28 cellular contexts compared by ENCODE assay signal in genomic region chr2:16107246-16107645, GRCh38.
"Had no signal": no experiment of that assay in that cellular context is flagged by ENCODE, and none has a peak within 500 bp of the region (broad histone marks: within the 10 kb centered on the region; RNA-seq: fewer than 3 reads in every experiment).

No MANE protein-coding gene starts in this region.

- H3K4me3 ChIP-seq: left lung, lower lobe of right lung, mucosa of descending colon, ovary, right atrium auricular region, right lobe of liver, smooth muscle cell, tibial nerve, uterus had no signal

- H3K4me1 Mint-ChIP-seq: immature natural killer cell; naive thymus-derived CD4-positive, alpha-beta T cell; stimulated activated memory B cell treated with anti-CD40 and anti-IgM and Interleukin-4, amounts not matched to agents 10 μg/mL and 1 μg/mL and 100 μg/mL, for 72 hours; stimulated activated naive CD8-positive, alpha-beta T cell treated with anti-CD3 and anti-CD28 coated beads, Interleukin-15, amount 100 ng/mL, for 72 hours had no signal

- H3K4me2 ChIP-seq: smooth muscle cell had no signal

- DNase-seq: hypothalamus; immature natural killer cell; kidney; left colon; left lung; lower lobe of right lung; mammary epithelial cell; mesenchymal stem cell; mucosa of descending colon; naive thymus-derived CD4-positive, alpha-beta T cell; ovary; right lobe of liver; stimulated activated CD4-positive, alpha-beta T cell treated with anti-CD3 and anti-CD28 coated beads, Interleukin-1b, Interleukin-23, amount 100 ng/mL, for 48 hours; stimulated activated CD4-positive, alpha-beta T cell treated with anti-CD3 and anti-CD28 coated beads, Interleukin-2, amount 100 ng/mL, for 48 hours; stimulated activated CD4-positive, alpha-beta T cell treated with anti-CD3 and anti-CD28 coated beads, Interleukin-4, amount 100 ng/mL, for 4 hours; stimulated activated CD8-positive, alpha-beta memory T cell treated with anti-CD3 and anti-CD28 coated beads, Interleukin-4, amount 100 ng/mL, for 48 hours; stimulated activated naive CD4-positive, alpha-beta T cell treated with Interleukin-2 at 50 U/mL for 16 hours; stimulated activated naive CD8-positive, alpha-beta T cell treated with anti-CD3 and anti-CD28 coated beads, Interleukin-15, amount 100 ng/mL, for 72 hours; substantia nigra; uterus had no signal

- H3K9me3 ChIP-seq: left lung, lower lobe of right lung, mucosa of descending colon, ovary, right atrium auricular region, right lobe of liver, tibial nerve, uterus had no signal

- H3K4me1 ChIP-seq: left lung, lower lobe of right lung, right atrium auricular region, uterus had no signal

- H3K9me3 Mint-ChIP-seq: immature natural killer cell; mesothelial cell of epicardium; naive thymus-derived CD4-positive, alpha-beta T cell; natural killer cell treated with Interleukin-12 subunit alpha and Interleukin-12 subunit beta and Interleukin-15 and Interleukin-18, amount 100 ng/mL, for 72 hours; stimulated activated memory B cell treated with anti-CD40 and anti-IgM and Interleukin-4, amounts not matched to agents 10 μg/mL and 1 μg/mL and 100 μg/mL, for 72 hours; stimulated activated naive CD8-positive, alpha-beta T cell treated with anti-CD3 and anti-CD28 coated beads, Interleukin-15, amount 100 ng/mL, for 72 hours; type B pancreatic cell had no signal

- H3K27ac ChIP-seq: left lung, lower lobe of right lung, ovary, right atrium auricular region, right lobe of liver, tibial nerve, uterus had no signal

- H3K36me3 ChIP-seq: left lung, lower lobe of right lung, ovary, right atrium auricular region, right lobe of liver, tibial nerve, uterus had no signal

- H3K27me3 ChIP-seq: ovary, right atrium auricular region, right lobe of liver, tibial nerve, uterus had no signal

- H3K27me3 Mint-ChIP-seq: natural killer cell treated with Interleukin-12 subunit alpha and Interleukin-12 subunit beta and Interleukin-15 and Interleukin-18, amount 100 ng/mL, for 72 hours; progenitor cell of endocrine pancreas; stimulated activated naive CD8-positive, alpha-beta T cell treated with anti-CD3 and anti-CD28 coated beads, Interleukin-15, amount 100 ng/mL, for 72 hours; type B pancreatic cell had no signal

- H3K36me3 Mint-ChIP-seq: immature natural killer cell; mesothelial cell of epicardium; naive thymus-derived CD4-positive, alpha-beta T cell; natural killer cell treated with Interleukin-12 subunit alpha and Interleukin-12 subunit beta and Interleukin-15 and Interleukin-18, amount 100 ng/mL, for 72 hours; stimulated activated memory B cell treated with anti-CD40 and anti-IgM and Interleukin-4, amounts not matched to agents 10 μg/mL and 1 μg/mL and 100 μg/mL, for 72 hours; type B pancreatic cell had no signal

- H3K27ac Mint-ChIP-seq: immature natural killer cell; naive thymus-derived CD4-positive, alpha-beta T cell; natural killer cell treated with Interleukin-12 subunit alpha and Interleukin-12 subunit beta and Interleukin-15 and Interleukin-18, amount 100 ng/mL, for 72 hours; progenitor cell of endocrine pancreas; stimulated activated memory B cell treated with anti-CD40 and anti-IgM and Interleukin-4, amounts not matched to agents 10 μg/mL and 1 μg/mL and 100 μg/mL, for 72 hours; stimulated activated naive CD8-positive, alpha-beta T cell treated with anti-CD3 and anti-CD28 coated beads, Interleukin-15, amount 100 ng/mL, for 72 hours; type B pancreatic cell had no signal

- H3K4me3 Mint-ChIP-seq: immature natural killer cell; mesothelial cell of epicardium; naive thymus-derived CD4-positive, alpha-beta T cell; natural killer cell treated with Interleukin-12 subunit alpha and Interleukin-12 subunit beta and Interleukin-15 and Interleukin-18, amount 100 ng/mL, for 72 hours; stimulated activated memory B cell treated with anti-CD40 and anti-IgM and Interleukin-4, amounts not matched to agents 10 μg/mL and 1 μg/mL and 100 μg/mL, for 72 hours; stimulated activated naive CD8-positive, alpha-beta T cell treated with anti-CD3 and anti-CD28 coated beads, Interleukin-15, amount 100 ng/mL, for 72 hours had no signal
